Comparison of ENCODE assay signal across 8 cellular contexts in genomic region chr12:56725723-56726102, GRCh38. TPM values are rescaled to one million over a fixed set of nuclear protein-coding genes. Genes with fewer than 3 reads are reported as not detected.
DNase-seq lines count a peak whose midpoint lies in the region; ATAC-seq and TF ChIP-seq lines count a peak whose summit lies in the region.

No MANE protein-coding gene starts in this region.

- TF ChIP-seq EP300 in gastroesophageal sphincter (IDR thresholded peaks at IDR 0.05): no peak

- ATAC-seq in gastroesophageal sphincter (no peak), HG03457 (IDR thresholded peaks at IDR 0.05; ENCODE audit: unreplicated experiment) (no peak)

- TF ChIP-seq CTCF in WI38 (IDR thresholded peaks at IDR 0.05; ENCODE audit: low read depth, low read length) (no peak), gastroesophageal sphincter (IDR thresholded peaks at IDR 0.05) (no peak)

- no peak for TF ChIP-seq POLR2A in gastroesophageal sphincter (IDR thresholded peaks at IDR 0.05)

- H3K9me3 ChIP-seq in HAP-1: no peaks in the 10 kb centered on the region
- no peaks in the 10 kb centered on the region for H3K9me3 ChIP-seq in gastroesophageal sphincter

- WGBS in gastroesophageal sphincter (ENCODE audit: low coverage in 1 of 2), 2 donors: 22 to 29% methylated on average over 6 of the region's 7 CpGs

- no peaks in the 10 kb centered on the region for H3K27me3 ChIP-seq in HAP-1 (ENCODE audit: low read depth)
- no peaks in the 10 kb centered on the region for H3K27me3 ChIP-seq in gastroesophageal sphincter

- H3K4me1 ChIP-seq in HAP-1 (peaks cover 21% of the 10 kb centered on the region), gastroesophageal sphincter (peaks cover 5 to 43% (median 24%) of the 10 kb centered on the region in 3 donors)

- H3K27ac ChIP-seq in gastroesophageal sphincter: peak overlapping the region; percentile 80 to 96 (median 92)
- peak overlapping the region in 20 of 21 experiments; percentile 86 to 97 (median 93) for H3K27ac ChIP-seq in skin epidermis

- in situ Hi-C loops in HAP-1 (cut with MboI; ENCODE audit: low sequenced_read_pairs): no loop called here

- peaks cover 52% of the 10 kb centered on the region for H3K36me3 ChIP-seq in HAP-1 (replicated peaks)
- H3K36me3 ChIP-seq in gastroesophageal sphincter: peaks cover 0 to 25% of the 10 kb centered on the region in 2 donors

- DNase-seq in HAP-1 (ENCODE audit: low spot score in 2 of 2) (no peak), retina (no peak), foreskin melanocyte (no peak), NCI-H2171 treated with DMSO at 0.1 percent for 48 hours (lab: John Stamatoyannopoulos, UW) (no peak)

- peak overlapping the region; percentile 94 for H3K4me3 ChIP-seq in HAP-1
- H3K4me3 ChIP-seq in WI38 (ENCODE audit: low read depth, low read length): peak overlapping the region; percentile 100
- peak overlapping the region; percentile 87 to 98 for H3K4me3 ChIP-seq in gastroesophageal sphincter
- H3K4me3 ChIP-seq in skin epidermis: peak overlapping the region; percentile 58 to 90 (median 82)

RNA-seq across cellular contexts. Expression of gene NACA, which starts 0.6 kb away (rescaled TPM):
- 1,000 to 10,000 TPM; 1,080 to 1,809 (median 1,519) TPM for total RNA-seq in gastroesophageal sphincter

RNA-seq across cellular contexts. Expression of gene PRIM1, which starts 26.4 kb away (rescaled TPM):
- 10 to 100 TPM in 1 of 4 donors, 1 to 10 TPM in 3; 2.6 to 13.0 (median 5.1) TPM for total RNA-seq in gastroesophageal sphincter

RNA-seq across cellular contexts. Expression of gene HSD17B6, which starts 37.4 kb away (rescaled TPM):
- total RNA-seq in gastroesophageal sphincter: 1 to 10 TPM in 3 of 4 donors, not detected in 1; 2.6 to 6.6 (median 5.2) TPM

RNA-seq across cellular contexts. Expression of gene PTGES3, which starts 37.6 kb away (rescaled TPM):
- total RNA-seq in gastroesophageal sphincter: 100 to 1,000 TPM in 2 of 4 donors, 10 to 100 TPM in 2; 73.5 to 115 (median 104) TPM
